Comparison of ENCODE assay signal across 1 cellular context in the genomic region with DNA sequence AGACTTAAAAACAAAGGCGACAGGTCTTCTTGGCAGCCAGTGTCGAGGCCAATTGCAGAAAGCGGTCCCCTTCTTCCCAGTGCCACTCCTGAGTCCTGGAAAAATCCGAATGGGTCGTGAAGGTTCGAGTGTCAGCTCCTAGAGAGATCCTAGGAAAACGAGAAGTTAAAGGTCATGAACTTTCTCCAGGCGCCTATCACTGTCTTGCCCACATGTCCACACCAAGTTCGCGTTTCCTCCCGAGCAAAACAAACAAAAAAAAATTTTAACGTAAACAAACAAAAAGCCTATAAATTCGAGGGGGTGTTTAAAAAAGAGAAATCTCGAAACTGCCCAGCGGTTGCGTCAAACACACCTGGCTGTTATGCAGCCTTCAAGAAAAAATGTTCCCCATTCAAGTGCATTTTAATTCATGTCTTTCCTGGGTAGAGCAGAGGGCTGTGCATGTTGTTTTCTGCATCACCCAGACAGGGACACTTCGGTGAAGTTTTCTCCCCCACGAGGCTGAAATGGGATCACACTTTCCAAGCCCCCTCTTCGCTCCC.
TF ChIP-seq lines count a peak whose summit lies in the region.

No MANE protein-coding gene starts in this region.

TF ChIP-seq in IMR-90, 13 proteins besides CTCF, POLR2A, EP300 and RAD21 (continued from another document):
- TF ChIP-seq, protein P1, sequence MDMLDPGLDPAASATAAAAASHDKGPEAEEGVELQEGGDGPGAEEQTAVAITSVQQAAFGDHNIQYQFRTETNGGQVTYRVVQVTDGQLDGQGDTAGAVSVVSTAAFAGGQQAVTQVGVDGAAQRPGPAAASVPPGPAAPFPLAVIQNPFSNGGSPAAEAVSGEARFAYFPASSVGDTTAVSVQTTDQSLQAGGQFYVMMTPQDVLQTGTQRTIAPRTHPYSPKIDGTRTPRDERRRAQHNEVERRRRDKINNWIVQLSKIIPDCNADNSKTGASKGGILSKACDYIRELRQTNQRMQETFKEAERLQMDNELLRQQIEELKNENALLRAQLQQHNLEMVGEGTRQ (IDR thresholded peaks at IDR 0.05; ENCODE audit: low read depth, low read length): no peak
TF ChIP-seq in IMR-90: peak in this region for 0.
